ENCODE assay signal across 7 cellular contexts in the genomic region with DNA sequence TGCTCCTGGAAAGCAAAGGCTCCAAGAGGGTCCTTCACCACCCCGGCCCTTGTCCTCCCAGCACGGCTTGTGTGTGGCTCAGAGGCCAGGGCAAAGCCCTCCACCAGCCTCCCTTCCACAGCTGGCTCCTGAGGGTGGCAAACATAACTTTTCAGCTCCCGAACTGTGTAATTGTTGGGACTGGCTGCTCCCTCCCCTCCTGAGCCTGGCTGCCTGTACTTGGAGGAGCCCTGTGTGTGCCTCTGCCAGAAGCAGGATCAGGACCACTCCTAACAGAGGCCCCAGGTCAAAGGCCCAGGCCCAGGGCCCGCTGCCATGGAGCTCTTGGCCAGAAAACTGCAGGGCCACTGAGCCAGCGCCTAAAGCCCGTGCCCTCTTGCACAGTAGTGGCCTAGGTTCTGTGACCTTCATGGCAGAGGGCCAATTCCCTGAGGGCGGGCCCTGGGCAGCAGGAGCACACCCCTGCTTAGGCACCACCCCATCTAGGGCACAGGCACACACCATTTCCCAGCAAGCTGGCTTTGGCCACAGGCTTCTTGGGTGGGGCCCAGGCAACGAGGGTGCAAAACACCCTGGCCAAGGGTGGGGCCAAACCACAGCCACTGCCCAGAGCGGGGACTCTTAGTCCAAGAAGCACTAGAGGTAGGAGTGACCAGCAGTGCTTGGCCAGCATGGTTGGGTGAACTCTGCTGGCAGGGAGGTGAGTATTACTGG.
DNase-seq lines count a peak whose midpoint lies in the region; ATAC-seq, FAIRE-seq and TF ChIP-seq lines count a peak whose summit lies in the region.
"Not testable (repeated sequence)": the region's sequence is repeated elsewhere in the genome, so short reads cannot be mapped to it uniquely, and the experiment has no call there.

No MANE protein-coding gene starts in this region.

- CTCF ChIA-PET in RWPE1 (lab: Yijun Ruan, JAX): interaction anchor here (1.0 kb wide), 1 partner anchor 28 kb away, joined by 4 read pairs; no protein-coding TSS in a partner anchor
- CTCF ChIA-PET in endothelial cell of umbilical vein (lab: Charles Lee): not testable (repeated sequence)

- H2BK12ac ChIP-seq in trophoblast cell (ENCODE audit: low read length): not testable (repeated sequence)

- not testable (repeated sequence) for H3K4me3 ChIP-seq in endothelial cell of umbilical vein (replicated peaks in 1 of 3; ENCODE audit: insufficient read depth in 1 of 3, low read depth in 1 of 3, low read length in 3 of 3); heart right ventricle; mucosa of stomach (ENCODE audit: low read length); trophoblast cell (ENCODE audit: low read depth, low read length); thyroid gland (replicated peaks in 1 of 3)

- H3K27ac ChIP-seq in RWPE1 (peak overlapping the region; percentile 66), thyroid gland (peak overlapping the region in 1 of 3 donors; percentile 60)
- H3K27ac ChIP-seq in endothelial cell of umbilical vein (ENCODE audit: insufficient read depth, low read depth, low read length); heart right ventricle; trophoblast cell (ENCODE audit: low read depth, low read length): not testable (repeated sequence)

- DNase-seq in RWPE1 (ENCODE audit: low spot score); endothelial cell of umbilical vein (ENCODE audit: low read depth, low spot score); heart right ventricle; trophoblast cell: not testable (repeated sequence)
- DNase-seq in left lobe of liver (ENCODE audit: low spot score) (peak; percentile 56), thyroid gland (peak; percentile 49 to 55)

- not testable (repeated sequence) for H4K91ac ChIP-seq in trophoblast cell (ENCODE audit: low read depth, low read length)

- BruUV-seq in endothelial cell of umbilical vein (replicated peaks; lab: Mats Ljungman, UMichigan): not testable (repeated sequence)

- POLR2A ChIA-PET in RWPE1 (lab: Yijun Ruan, JAX; ENCODE audit: low non-redundant PET); endothelial cell of umbilical vein (lab: Charles Lee): not testable (repeated sequence)

- H3K4ac ChIP-seq in trophoblast cell (ENCODE audit: low read depth, low read length): not testable (repeated sequence)

- dilution Hi-C loops in endothelial cell of umbilical vein (cut with MboI; ENCODE audit: extremely low pct_ligation_motif_present, low sequenced_read_pairs): not testable (repeated sequence)

- not testable (repeated sequence) for H3K23ac ChIP-seq in trophoblast cell (ENCODE audit: low read length)

- not testable (repeated sequence) for H3K4me1 ChIP-seq in endothelial cell of umbilical vein (ENCODE audit: control insufficient read depth, extremely low read depth, insufficient read depth, low read length); heart right ventricle; trophoblast cell (ENCODE audit: control insufficient read depth in 1 of 2, insufficient read depth in 2 of 2, low read length in 2 of 2)
- H3K4me1 ChIP-seq in mucosa of stomach (ENCODE audit: control insufficient read depth, insufficient read depth, low read length): peaks cover 19% of the 10 kb centered on the region
- H3K4me1 ChIP-seq in thyroid gland: peaks cover 3 to 14% of the 10 kb centered on the region in 2 donors

- intact Hi-C loops in endothelial cell of umbilical vein (cut with micrococcal nuclease): loop anchor here (10.0 kb wide), 1 partner anchor 211 kb away; no protein-coding TSS in a partner anchor
- intact Hi-C loops in heart right ventricle (cut with DNase I); thyroid gland (cut with DNase I): not testable (repeated sequence)

- H3K36me3 ChIP-seq in endothelial cell of umbilical vein (ENCODE audit: control insufficient read depth in 2 of 2, extremely low read depth in 1 of 2, insufficient read depth in 2 of 2, low read length in 2 of 2); heart right ventricle; mucosa of stomach (ENCODE audit: control insufficient read depth, insufficient read depth, low read length); trophoblast cell (ENCODE audit: control insufficient read depth in 1 of 2, insufficient read depth in 2 of 2, low read length in 2 of 2); thyroid gland: not testable (repeated sequence)

- H3K9me1 ChIP-seq in endothelial cell of umbilical vein (replicated peaks; ENCODE audit: control insufficient read depth, extremely low read depth, insufficient read depth, low read length): not testable (repeated sequence)

- peak; percentile 19 to 70 (median 56) for ATAC-seq in heart right ventricle
- ATAC-seq in left lobe of liver: peak; percentile 87

- not testable (repeated sequence) for TF ChIP-seq CTCF in RWPE1 (conservative IDR thresholded peaks at IDR 0.05; ENCODE audit: low read depth); endothelial cell of umbilical vein (IDR thresholded peaks at IDR 0.05; ENCODE audit: extremely low read depth in 1 of 2, insufficient read depth in 1 of 2, low read depth in 1 of 2, low read length in 2 of 2); heart right ventricle (IDR thresholded peaks at IDR 0.05); thyroid gland (IDR thresholded peaks at IDR 0.05)

- H3K9me3 ChIP-seq in endothelial cell of umbilical vein (replicated peaks; ENCODE audit: control insufficient read depth, insufficient read depth, low read length); heart right ventricle; mucosa of stomach (ENCODE audit: control insufficient read depth, low read length); trophoblast cell (ENCODE audit: insufficient read depth, low read depth, low read length); thyroid gland: not testable (repeated sequence)

- WGBS in heart right ventricle, 2 donors: 61 to 75% methylated on average over 3 of the region's 9 CpGs
- no CpG with 5 or more reads among the region's 9 CpGs for WGBS in trophoblast cell (ENCODE audit: extremely low coverage, insufficient coverage, insufficient read length)
- 11 to 19% methylated on average over 3 of the region's 9 CpGs for WGBS in thyroid gland, 2 donors

- TF ChIP-seq POLR2A in endothelial cell of umbilical vein (IDR thresholded peaks at IDR 0.05; ENCODE audit: low read depth, low read length); thyroid gland (IDR thresholded peaks at IDR 0.05): not testable (repeated sequence)

- not testable (repeated sequence) for H3K79me2 ChIP-seq in endothelial cell of umbilical vein (ENCODE audit: control insufficient read depth, insufficient read depth, low read length); trophoblast cell (ENCODE audit: control insufficient read depth, insufficient read depth, low read length, poor library complexity)

- not testable (repeated sequence) for H3K9ac ChIP-seq in endothelial cell of umbilical vein (replicated peaks; ENCODE audit: extremely low read depth, insufficient read depth, low read length); trophoblast cell (ENCODE audit: low read length)
- H3K9ac ChIP-seq in mucosa of stomach (ENCODE audit: low read length): peak overlapping the region; percentile 28

- not testable (repeated sequence) for H4K8ac ChIP-seq in trophoblast cell (ENCODE audit: low read depth, low read length)

- H3K14ac ChIP-seq in trophoblast cell (ENCODE audit: low read length): peak overlapping the region; percentile 47

- not testable (repeated sequence) for H4K12ac ChIP-seq in trophoblast cell (ENCODE audit: low read depth, low read length)

- H4K20me1 ChIP-seq in endothelial cell of umbilical vein (replicated peaks; ENCODE audit: control insufficient read depth, extremely low read depth, insufficient read depth, low read length): not testable (repeated sequence)

- H3K79me1 ChIP-seq in trophoblast cell (ENCODE audit: low read length): not testable (repeated sequence)

- H3K27me3 ChIP-seq in endothelial cell of umbilical vein (ENCODE audit: control insufficient read depth in 2 of 2, insufficient read depth in 2 of 2, low read length in 2 of 2); heart right ventricle; mucosa of stomach (ENCODE audit: control insufficient read depth, insufficient read depth, low read length); trophoblast cell (ENCODE audit: insufficient read depth, low read length); thyroid gland: not testable (repeated sequence)

- not testable (repeated sequence) for H3K18ac ChIP-seq in trophoblast cell (ENCODE audit: low read length)

- H3K4me2 ChIP-seq in endothelial cell of umbilical vein (ENCODE audit: insufficient read depth, low read length); trophoblast cell (ENCODE audit: low read length): not testable (repeated sequence)

- not testable (repeated sequence) for H2AK5ac ChIP-seq in trophoblast cell (ENCODE audit: low read length)

- not testable (repeated sequence) for H2BK120ac ChIP-seq in trophoblast cell (ENCODE audit: insufficient read depth, low read length, poor library complexity)

- FAIRE-seq in endothelial cell of umbilical vein (lab: Jason Lieb, UNC): peak; percentile 33

- H2BK5ac ChIP-seq in trophoblast cell (ENCODE audit: low read depth, low read length, poor library complexity): not testable (repeated sequence)

- H2AFZ ChIP-seq in endothelial cell of umbilical vein (ENCODE audit: low read depth, low read length); trophoblast cell (ENCODE audit: insufficient read depth, low read length, poor library complexity): not testable (repeated sequence)
